ENCODE assay signal across 8 cellular contexts in genomic region chr12:109777544-109777943, GRCh38. TPM values are rescaled to one million over a fixed set of nuclear protein-coding genes. Genes with fewer than 3 reads are reported as not detected.
DNase-seq lines count a peak whose midpoint lies in the region; ATAC-seq and TF ChIP-seq lines count a peak whose summit lies in the region.

No MANE protein-coding gene starts in this region.

- peaks cover 3% of the 10 kb centered on the region for H3K9me3 Mint-ChIP-seq in activated naive CD8-positive, alpha-beta T cell treated with anti-CD3 and anti-CD28 coated beads for 36 hours

- H2AFZ ChIP-seq in neuronal stem cell (ENCODE audit: low read length) = peak overlapping the region; percentile 69

- in situ Hi-C loops in GM13976 (cut with MboI; ENCODE audit: low sequenced_read_pairs, unreplicated experiment) = no loop called here

- H2BK5ac ChIP-seq in neuronal stem cell (ENCODE audit: low read length) = no peak overlapping the region

- H3K23ac ChIP-seq in neuronal stem cell (ENCODE audit: low read depth, low read length, poor library complexity) = no peak overlapping the region

- peaks cover 7% of the 10 kb centered on the region for H3K4me1 Mint-ChIP-seq in activated naive CD8-positive, alpha-beta T cell treated with anti-CD3 and anti-CD28 coated beads for 36 hours

- peak overlapping the region; percentile 5 for H3K27ac Mint-ChIP-seq in activated naive CD8-positive, alpha-beta T cell treated with anti-CD3 and anti-CD28 coated beads for 36 hours

- H3K79me1 ChIP-seq in neuronal stem cell (ENCODE audit: low read depth, low read length) = peaks cover 3% of the 10 kb centered on the region

- no peak overlapping the region for H3K4ac ChIP-seq in neuronal stem cell (ENCODE audit: low read length)

- no peak overlapping the region for H2BK12ac ChIP-seq in neuronal stem cell (ENCODE audit: low read length)

- H3K9me3 ChIP-seq in neuronal stem cell (replicated peaks in 1 of 2; ENCODE audit: control insufficient read depth in 2 of 2, insufficient read depth in 1 of 2, low read depth in 1 of 2, low read length in 2 of 2) (peaks cover 4 to 11% of the 10 kb centered on the region in 2 donors), aorta (ENCODE audit: control insufficient read depth, low read length) (no peaks in the 10 kb centered on the region)

- H4K91ac ChIP-seq in neuronal stem cell (ENCODE audit: low read depth, low read length, poor library complexity) = no peak overlapping the region

- peak overlapping the region in 1 of 2 donors; percentile 28 for H3K4me3 ChIP-seq in neuronal stem cell (ENCODE audit: low read length in 2 of 2)
- H3K4me3 ChIP-seq in aorta (ENCODE audit: low read length in 2 of 2) = no peak overlapping the region

- no peak overlapping the region for H3K4me2 ChIP-seq in neuronal stem cell (ENCODE audit: insufficient read depth, low read length, poor library complexity, severe bottlenecking)

- H3K4me3 Mint-ChIP-seq in activated naive CD8-positive, alpha-beta T cell treated with anti-CD3 and anti-CD28 coated beads for 36 hours = peak overlapping the region; percentile 66

- H2BK15ac ChIP-seq in neuronal stem cell (ENCODE audit: low read length) = no peak overlapping the region

- no peak overlapping the region for H3K27ac ChIP-seq in neuronal stem cell (replicated peaks; ENCODE audit: low read length)
- H3K27ac ChIP-seq in aorta (ENCODE audit: low read depth in 1 of 2, low read length in 2 of 2) = no peak overlapping the region

- no peaks in the 10 kb centered on the region for H3K36me3 ChIP-seq in neuronal stem cell (replicated peaks in 1 of 2; ENCODE audit: control insufficient read depth in 2 of 2, insufficient read depth in 2 of 2, low read length in 2 of 2)
- H3K36me3 ChIP-seq in aorta (ENCODE audit: control insufficient read depth in 1 of 2, insufficient read depth in 2 of 2, low read length in 1 of 2) = no peaks in the 10 kb centered on the region

- no peak overlapping the region for H3K18ac ChIP-seq in neuronal stem cell (ENCODE audit: low read length)

- H3K14ac ChIP-seq in neuronal stem cell (ENCODE audit: low read length) = no peak overlapping the region

- H3K9ac ChIP-seq in neuronal stem cell (ENCODE audit: low read depth, low read length, poor library complexity) = no peak overlapping the region

- H3K4me1 ChIP-seq in neuronal stem cell (ENCODE audit: control insufficient read depth in 2 of 2, insufficient read depth in 1 of 2, low read depth in 1 of 2, low read length in 2 of 2) (peaks cover 2 to 17% of the 10 kb centered on the region in 2 donors), aorta (ENCODE audit: control insufficient read depth in 1 of 2, insufficient read depth in 2 of 2, low read length in 2 of 2) (no peaks in the 10 kb centered on the region)

- no peaks in the 10 kb centered on the region for H3K36me3 Mint-ChIP-seq in activated naive CD8-positive, alpha-beta T cell treated with anti-CD3 and anti-CD28 coated beads for 36 hours

- H4K8ac ChIP-seq in neuronal stem cell (ENCODE audit: low read depth, low read length) = no peak overlapping the region

- H3K27me3 ChIP-seq in neuronal stem cell (ENCODE audit: control insufficient read depth in 3 of 3, insufficient read depth in 3 of 3, low read depth in 1 of 3, low read length in 3 of 3) (no peaks in the 10 kb centered on the region), aorta (ENCODE audit: control insufficient read depth in 1 of 2, insufficient read depth in 2 of 2, low read length in 1 of 2) (no peaks in the 10 kb centered on the region)

- peaks cover 8% of the 10 kb centered on the region for H3K27me3 Mint-ChIP-seq in activated naive CD8-positive, alpha-beta T cell treated with anti-CD3 and anti-CD28 coated beads for 36 hours

- no peak for ATAC-seq in aorta (ENCODE audit: low FRiP score)

- TF ChIP-seq CTCF in GM13976 (IDR thresholded peaks at IDR 0.05; ENCODE audit: borderline replicate concordance, control extremely low read depth, extremely low read depth, insufficient read depth, missing control alignments) = no peak

- intact Hi-C loops in aorta (cut with DNase I) = loop anchor here (5.0 to 10.0 kb wide), 3 partner anchors 253 to 353 kb away; no protein-coding TSS in a partner anchor

- WGBS in neuronal stem cell (ENCODE audit: extremely low coverage in 2 of 2, insufficient read length in 2 of 2, insufficient replicate concordance in 1 of 2), 2 donors = no CpG with 5 or more reads among the region's 5 CpGs
- WGBS in aorta, 2 donors = 38 to 39% methylated on average over 5 of the region's 5 CpGs

- no peak overlapping the region for H2BK120ac ChIP-seq in neuronal stem cell (ENCODE audit: low read depth, low read length)

- H2AK5ac ChIP-seq in neuronal stem cell (ENCODE audit: low read depth, low read length) = no peak overlapping the region

- DNase-seq in AG20443 (ENCODE audit: low spot score) (peak; percentile 70), GM13976 (ENCODE audit: low spot score) (peak; percentile 69), NOMO-1 treated with DMSO at 0.1 percent for 48 hours (lab: John Stamatoyannopoulos, UW; ENCODE audit: unreplicated experiment) (peak; percentile 41), neuronal stem cell (ENCODE audit: low spot score) (no peak), DMS114 treated with DMSO at 0.1 percent for 48 hours (lab: John Stamatoyannopoulos, UW; ENCODE audit: unreplicated experiment) (no peak), aorta (no peak), 8988T (no peak)
- DNase-seq in activated naive CD8-positive, alpha-beta T cell treated with anti-CD3 and anti-CD28 coated beads for 36 hours = peak; percentile 36

RNA-seq across cellular contexts. Expression of gene TRPV4, which starts 55.7 kb away (rescaled TPM):
- not detected for total RNA-seq in activated naive CD8-positive, alpha-beta T cell treated with anti-CD3 and anti-CD28 coated beads for 36 hours
- polyA plus RNA-seq in neuronal stem cell (2013, experiment 1 of 2) = 3.5 TPM
- polyA plus RNA-seq in neuronal stem cell (2013, experiment 2 of 2) = 3.6 TPM
- total RNA-seq in aorta = 1 to 10 TPM; 2.5 to 3.9 TPM
- 1 to 10 TPM in 1 of 2 donors, under 1 TPM in 1; 0.08 to 1.3 TPM for polyA plus RNA-seq in aorta

Comparison
In these comparisons a context has a peak if more than half of its experiments do, and no peak if none do; other contexts are left out.
1. DNase-seq: peak in AG20443 (single experiment), GM13976 (single experiment), NOMO-1 treated with DMSO at 0.1 percent for 48 hours (single experiment) and activated naive CD8-positive, alpha-beta T cell treated with anti-CD3 and anti-CD28 coated beads for 36 hours (single experiment); none in neuronal stem cell (single experiment), DMS114 treated with DMSO at 0.1 percent for 48 hours (single experiment), aorta (0 of 2) and 8988T (single experiment).